10 cellular contexts compared by ENCODE assay signal in genomic region chr1:244945109-244945671, GRCh38.
DNase-seq lines count a peak whose midpoint lies in the region; ATAC-seq and FAIRE-seq lines count a peak whose summit lies in the region.
"Had no signal": no experiment of that assay in that cellular context is flagged by ENCODE, and none has a peak within 500 bp of the region (broad histone marks: within the 10 kb centered on the region; RNA-seq: fewer than 3 reads in every experiment).

No MANE protein-coding gene starts in this region.

- H3K36me3 Mint-ChIP-seq in memory B cell: no peaks in the 10 kb centered on the region

- DNase-seq in memory B cell (ENCODE audit: low spot score in 2 of 2) (no peak), HTR-8/SVneo (ENCODE audit: insufficient read length, low spot score) (no peak), HK-2 (ENCODE audit: unreplicated experiment) (no peak), left lobe of liver (ENCODE audit: low spot score) (no peak)
- DNase-seq: mucosa of descending colon, NCI-H446, T-helper 2 cell had no signal

- H3K4me3 Mint-ChIP-seq in memory B cell: peak overlapping the region; percentile 66

- H3K27ac Mint-ChIP-seq in memory B cell: peak overlapping the region; percentile 73

- ATAC-seq in GM19023 (IDR thresholded peaks at IDR 0.05; ENCODE audit: unreplicated experiment): peak; percentile 63
- ATAC-seq in GM21737 (IDR thresholded peaks at IDR 0.05; ENCODE audit: unreplicated experiment): peak; percentile 80
- peak; percentile 84 for ATAC-seq in HG03342 (IDR thresholded peaks at IDR 0.05; ENCODE audit: unreplicated experiment)
- peak; percentile 39 for ATAC-seq in memory B cell (ENCODE audit: low read depth)
- no peak for ATAC-seq in left lobe of liver
- ATAC-seq: mucosa of descending colon had no signal

- H3K9me3 Mint-ChIP-seq in memory B cell: no peaks in the 10 kb centered on the region

- H3K4me1 Mint-ChIP-seq in memory B cell: peaks cover 17% of the 10 kb centered on the region

- no peak for FAIRE-seq in HTR-8/SVneo (lab: Jason Lieb, UNC)

- H3K27me3 Mint-ChIP-seq in memory B cell: peaks cover 1% of the 10 kb centered on the region
